ENCODE assay signal across 1 cellular context in genomic region chr14:35158951-35159653, GRCh38.
A peak's percentile ranks its signal among the peaks of the same experiment; 100 is the strongest.
TF ChIP-seq lines count a peak whose summit lies in the region.

No MANE protein-coding gene starts in this region.

TF ChIP-seq in HepG2, 621 proteins besides CTCF, POLR2A, EP300 and RAD21 (continues in another document):
- TF ChIP-seq ZNF251 (CRISPR knock-in tag; IDR thresholded peaks at IDR 0.05), result no peak
- TF ChIP-seq MTA1 (CRISPR knock-in tag; IDR thresholded peaks at IDR 0.05; ENCODE audit: borderline replicate concordance), result no peak
- TF ChIP-seq ZFP36L2 (CRISPR knock-in tag; IDR thresholded peaks at IDR 0.05), result no peak
- TF ChIP-seq, protein P1, sequence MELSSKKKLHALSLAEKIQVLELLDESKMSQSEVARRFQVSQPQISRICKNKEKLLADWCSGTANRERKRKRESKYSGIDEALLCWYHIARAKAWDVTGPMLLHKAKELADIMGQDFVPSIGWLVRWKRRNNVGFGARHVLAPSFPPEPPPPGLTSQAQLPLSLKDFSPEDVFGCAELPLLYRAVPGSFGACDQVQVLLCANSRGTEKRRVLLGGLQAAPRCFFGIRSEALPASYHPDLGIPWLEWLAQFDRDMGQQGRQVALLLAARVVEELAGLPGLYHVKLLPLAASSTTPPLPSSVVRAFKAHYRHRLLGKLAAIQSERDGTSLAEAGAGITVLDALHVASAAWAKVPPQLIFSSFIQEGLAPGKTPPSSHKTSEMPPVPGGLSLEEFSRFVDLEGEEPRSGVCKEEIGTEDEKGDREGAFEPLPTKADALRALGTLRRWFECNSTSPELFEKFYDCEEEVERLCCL (CRISPR knock-in tag; IDR thresholded peaks at IDR 0.05; ENCODE audit: borderline replicate concordance), result no peak
- TF ChIP-seq FOXJ3 (CRISPR knock-in tag; IDR thresholded peaks at IDR 0.05; ENCODE audit: borderline replicate concordance), result no peak
- TF ChIP-seq ZHX1 (CRISPR knock-in tag; IDR thresholded peaks at IDR 0.05; ENCODE audit: low read depth), result no peak
- TF ChIP-seq REL (CRISPR knock-in tag; conservative IDR thresholded peaks at IDR 0.05), result no peak
- TF ChIP-seq FOXP1 (IDR thresholded peaks at IDR 0.05), result no peak; the same call in 1 of the 2 replicates
- TF ChIP-seq FOXP1 (CRISPR knock-in tag; IDR thresholded peaks at IDR 0.05), result peak; percentile 76
- 0 out of 2 replicates have a peak, but pooled peaks have one; percentile 55 for TF ChIP-seq MEIS1 (CRISPR knock-in tag; IDR thresholded peaks at IDR 0.05; ENCODE audit: borderline replicate concordance)
- TF ChIP-seq TOE1 (CRISPR knock-in tag; IDR thresholded peaks at IDR 0.05), result no peak
- no peak for TF ChIP-seq CSRNP1 (CRISPR knock-in tag; IDR thresholded peaks at IDR 0.05)
- TF ChIP-seq ZNF225 (CRISPR knock-in tag; IDR thresholded peaks at IDR 0.05), result no peak
- no peak for TF ChIP-seq ZNF772 (CRISPR knock-in tag; IDR thresholded peaks at IDR 0.05)
- no peak for TF ChIP-seq NFE2L1 (CRISPR knock-in tag; IDR thresholded peaks at IDR 0.05; ENCODE audit: borderline replicate concordance)
- no peak for TF ChIP-seq CCDC6 (CRISPR knock-in tag; IDR thresholded peaks at IDR 0.05)
- no peak for TF ChIP-seq ZMAT5 (CRISPR knock-in tag; IDR thresholded peaks at IDR 0.05; ENCODE audit: borderline replicate concordance, low read depth)
- TF ChIP-seq ZBTB34 (CRISPR knock-in tag; IDR thresholded peaks at IDR 0.05), result peak; percentile 13; the same call in 1 of the 2 replicates
- TF ChIP-seq HMGXB3 (CRISPR knock-in tag; IDR thresholded peaks at IDR 0.05; ENCODE audit: borderline replicate concordance), result peak; percentile 53; the same call in 1 of the 2 replicates
- no peak for TF ChIP-seq MTF2 (CRISPR knock-in tag; IDR thresholded peaks at IDR 0.05; ENCODE audit: borderline replicate concordance)
- TF ChIP-seq HIVEP1 (CRISPR knock-in tag; IDR thresholded peaks at IDR 0.05), result no peak
- no peak for TF ChIP-seq NBN (conservative IDR thresholded peaks at IDR 0.05)
- no peak for TF ChIP-seq SIN3B (IDR thresholded peaks at IDR 0.05; ENCODE audit: low read length)
- TF ChIP-seq ZNF614 (CRISPR knock-in tag; IDR thresholded peaks at IDR 0.05; ENCODE audit: borderline replicate concordance), result no peak
- TF ChIP-seq, protein P2, sequence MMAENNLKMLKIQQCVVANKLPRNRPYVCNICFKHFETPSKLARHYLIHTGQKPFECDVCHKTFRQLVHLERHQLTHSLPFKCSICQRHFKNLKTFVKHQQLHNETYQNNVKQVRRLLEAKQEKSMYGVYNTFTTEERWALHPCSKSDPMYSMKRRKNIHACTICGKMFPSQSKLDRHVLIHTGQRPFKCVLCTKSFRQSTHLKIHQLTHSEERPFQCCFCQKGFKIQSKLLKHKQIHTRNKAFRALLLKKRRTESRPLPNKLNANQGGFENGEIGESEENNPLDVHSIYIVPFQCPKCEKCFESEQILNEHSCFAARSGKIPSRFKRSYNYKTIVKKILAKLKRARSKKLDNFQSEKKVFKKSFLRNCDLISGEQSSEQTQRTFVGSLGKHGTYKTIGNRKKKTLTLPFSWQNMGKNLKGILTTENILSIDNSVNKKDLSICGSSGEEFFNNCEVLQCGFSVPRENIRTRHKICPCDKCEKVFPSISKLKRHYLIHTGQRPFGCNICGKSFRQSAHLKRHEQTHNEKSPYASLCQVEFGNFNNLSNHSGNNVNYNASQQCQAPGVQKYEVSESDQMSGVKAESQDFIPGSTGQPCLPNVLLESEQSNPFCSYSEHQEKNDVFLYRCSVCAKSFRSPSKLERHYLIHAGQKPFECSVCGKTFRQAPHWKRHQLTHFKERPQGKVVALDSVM (CRISPR knock-in tag; IDR thresholded peaks at IDR 0.05), result peak; percentile 46; the same call in 1 of the 2 replicates
- TF ChIP-seq HNF4G (IDR thresholded peaks at IDR 0.05; ENCODE audit: borderline replicate concordance, low read depth, low read length), result no peak
- TF ChIP-seq HNF4G (CRISPR knock-in tag; IDR thresholded peaks at IDR 0.05; ENCODE audit: borderline replicate concordance, low read depth), result no peak
- no peak; the same call in 1 of the 2 replicates for TF ChIP-seq ELF3 (CRISPR knock-in tag; IDR thresholded peaks at IDR 0.05)
- TF ChIP-seq ZNF550 (CRISPR knock-in tag; IDR thresholded peaks at IDR 0.05; ENCODE audit: borderline replicate concordance), result no peak
- TF ChIP-seq PBX2 (CRISPR knock-in tag; IDR thresholded peaks at IDR 0.05), result no peak
- TF ChIP-seq ZNF331 (CRISPR knock-in tag; IDR thresholded peaks at IDR 0.05), result peak; percentile 66; the same call in 1 of the 2 replicates
- TF ChIP-seq SP4 (CRISPR knock-in tag; IDR thresholded peaks at IDR 0.05), result no peak
- TF ChIP-seq, protein P3, sequence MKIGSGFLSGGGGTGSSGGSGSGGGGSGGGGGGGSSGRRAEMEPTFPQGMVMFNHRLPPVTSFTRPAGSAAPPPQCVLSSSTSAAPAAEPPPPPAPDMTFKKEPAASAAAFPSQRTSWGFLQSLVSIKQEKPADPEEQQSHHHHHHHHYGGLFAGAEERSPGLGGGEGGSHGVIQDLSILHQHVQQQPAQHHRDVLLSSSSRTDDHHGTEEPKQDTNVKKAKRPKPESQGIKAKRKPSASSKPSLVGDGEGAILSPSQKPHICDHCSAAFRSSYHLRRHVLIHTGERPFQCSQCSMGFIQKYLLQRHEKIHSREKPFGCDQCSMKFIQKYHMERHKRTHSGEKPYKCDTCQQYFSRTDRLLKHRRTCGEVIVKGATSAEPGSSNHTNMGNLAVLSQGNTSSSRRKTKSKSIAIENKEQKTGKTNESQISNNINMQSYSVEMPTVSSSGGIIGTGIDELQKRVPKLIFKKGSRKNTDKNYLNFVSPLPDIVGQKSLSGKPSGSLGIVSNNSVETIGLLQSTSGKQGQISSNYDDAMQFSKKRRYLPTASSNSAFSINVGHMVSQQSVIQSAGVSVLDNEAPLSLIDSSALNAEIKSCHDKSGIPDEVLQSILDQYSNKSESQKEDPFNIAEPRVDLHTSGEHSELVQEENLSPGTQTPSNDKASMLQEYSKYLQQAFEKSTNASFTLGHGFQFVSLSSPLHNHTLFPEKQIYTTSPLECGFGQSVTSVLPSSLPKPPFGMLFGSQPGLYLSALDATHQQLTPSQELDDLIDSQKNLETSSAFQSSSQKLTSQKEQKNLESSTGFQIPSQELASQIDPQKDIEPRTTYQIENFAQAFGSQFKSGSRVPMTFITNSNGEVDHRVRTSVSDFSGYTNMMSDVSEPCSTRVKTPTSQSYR (CRISPR knock-in tag; IDR thresholded peaks at IDR 0.05; ENCODE audit: borderline replicate concordance), result no peak
- TF ChIP-seq, protein P4, sequence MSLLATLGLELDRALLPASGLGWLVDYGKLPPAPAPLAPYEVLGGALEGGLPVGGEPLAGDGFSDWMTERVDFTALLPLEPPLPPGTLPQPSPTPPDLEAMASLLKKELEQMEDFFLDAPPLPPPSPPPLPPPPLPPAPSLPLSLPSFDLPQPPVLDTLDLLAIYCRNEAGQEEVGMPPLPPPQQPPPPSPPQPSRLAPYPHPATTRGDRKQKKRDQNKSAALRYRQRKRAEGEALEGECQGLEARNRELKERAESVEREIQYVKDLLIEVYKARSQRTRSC (CRISPR knock-in tag; IDR thresholded peaks at IDR 0.05; ENCODE audit: low read depth), result no peak
